ENCODE assay signal across 15 cellular contexts in the genomic region with DNA sequence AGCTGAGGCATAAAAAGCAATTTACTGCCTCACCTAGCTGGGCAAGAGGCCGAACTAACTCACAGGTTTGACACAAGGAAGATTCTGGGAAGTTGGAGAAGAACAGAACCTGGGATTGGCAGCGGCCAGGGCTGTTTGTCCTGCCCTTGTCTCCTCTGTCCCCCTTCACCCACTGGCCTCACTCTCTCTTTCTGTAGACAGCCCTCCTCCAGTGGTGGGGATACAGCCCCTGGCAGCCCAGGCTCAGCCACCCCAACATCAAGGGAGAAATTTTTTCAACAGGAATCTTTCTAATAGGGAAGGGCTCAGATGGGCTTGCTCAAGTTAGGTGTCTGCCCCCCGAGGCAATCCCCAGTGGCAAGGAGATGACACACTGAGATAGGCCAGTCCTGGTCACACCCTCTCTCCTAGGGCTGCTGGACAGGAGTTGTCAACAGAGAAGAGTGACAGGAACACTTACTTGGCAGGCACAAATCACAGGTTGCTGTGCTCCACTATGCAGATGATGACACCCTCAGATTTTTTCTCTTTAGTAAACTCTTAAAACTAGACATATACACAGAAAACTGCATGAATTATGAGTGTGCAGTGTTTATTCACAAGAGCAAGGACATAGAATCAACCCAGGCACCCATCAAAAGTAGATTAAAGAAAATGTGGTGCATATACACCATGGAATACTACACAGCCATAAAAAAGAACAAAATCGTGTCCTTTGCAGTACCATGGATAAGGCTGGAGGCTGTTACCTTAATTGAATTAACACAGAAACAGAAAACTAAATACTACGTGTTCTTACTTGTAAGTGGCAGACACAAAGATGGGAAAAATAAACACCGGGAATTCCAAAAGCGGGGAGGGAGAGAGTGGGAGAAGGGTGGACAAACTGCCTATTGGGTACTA. TPM values are rescaled to one million over a fixed set of nuclear protein-coding genes. Genes with fewer than 3 reads are reported as not detected.
DNase-seq lines count a peak whose midpoint lies in the region; ATAC-seq and TF ChIP-seq lines count a peak whose summit lies in the region.
"Had no signal": no experiment of that assay in that cellular context is flagged by ENCODE, and none has a peak within 500 bp of the region (broad histone marks: within the 10 kb centered on the region; RNA-seq: fewer than 3 reads in every experiment).

No MANE protein-coding gene starts in this region.

- WGBS in smooth muscle cell (ENCODE audit: low lambda C conversion rate) = 88% methylated on average over 7 of the region's 7 CpGs

- H3K9me3 ChIP-seq in HCT116 (ENCODE audit: control insufficient read depth in 1 of 2, insufficient read depth in 1 of 2, low read depth in 1 of 2, low read length in 2 of 2) = no peaks in the 10 kb centered on the region
- H3K9me3 ChIP-seq in iPS-18a (ENCODE audit: control insufficient read depth, low read depth, low read length) = no peaks in the 10 kb centered on the region
- no peaks in the 10 kb centered on the region for H3K9me3 ChIP-seq in smooth muscle cell (replicated peaks; ENCODE audit: low read depth)
- H3K9me3 ChIP-seq: adrenal gland, ovary had no signal

- H3K27me3 ChIP-seq in HCT116 (ENCODE audit: insufficient read depth, low read length) (no peaks in the 10 kb centered on the region), iPS-18a (ENCODE audit: control insufficient read depth, insufficient read depth, low read length) (peaks cover 19% of the 10 kb centered on the region), smooth muscle cell (ENCODE audit: low read depth) (peaks cover 4% of the 10 kb centered on the region)
- H3K27me3 ChIP-seq: adrenal gland, ovary had no signal

- H2AFZ ChIP-seq in HCT116 (ENCODE audit: low read depth, low read length, poor library complexity, severe bottlenecking) = peak overlapping the region; percentile 58
- no peak overlapping the region for H2AFZ ChIP-seq in smooth muscle cell (ENCODE audit: low read depth)

- no peak for TF ChIP-seq CTCF in HCT116 (IDR thresholded peaks at IDR 0.05 in 2 of 3, conservative IDR thresholded peaks at IDR 0.05 in 1 of 3; ENCODE audit: borderline replicate concordance in 1 of 3, insufficient read depth in 1 of 3, low read depth in 2 of 3, low read length in 2 of 3)
- no peak for TF ChIP-seq CTCF in VCaP (conservative IDR thresholded peaks at IDR 0.05)
- TF ChIP-seq CTCF in smooth muscle cell (IDR thresholded peaks at IDR 0.05; ENCODE audit: borderline replicate concordance, insufficient read depth, poor library complexity, severe bottlenecking) = no peak

- intact Hi-C loops in HCT116 (cut with micrococcal nuclease) = loop anchor here (5.0 kb wide), 1 partner anchor 86 kb away; a partner anchor contains a TSS

- H3K4me2 ChIP-seq in HCT116 (ENCODE audit: low read length) = peak overlapping the region; percentile 75
- H3K4me2 ChIP-seq in smooth muscle cell = peak overlapping the region; percentile 6

- POLR2A ChIA-PET in HCT116 (lab: Charles Lee) = interaction anchor here (1.3 kb wide), 1 partner anchor 63 kb away, joined by 4 read pairs; no protein-coding TSS in a partner anchor

- no peaks in the 10 kb centered on the region for H4K20me1 ChIP-seq in HCT116 (ENCODE audit: insufficient read depth)
- H4K20me1 ChIP-seq in smooth muscle cell (ENCODE audit: low read depth) = no peaks in the 10 kb centered on the region

- H3K9ac ChIP-seq in HCT116 (ENCODE audit: low read length) (peak overlapping the region; percentile 50), iPS-18a (ENCODE audit: low read length) (no peak overlapping the region), smooth muscle cell (ENCODE audit: low read depth) (peak overlapping the region; percentile 69)

- peaks cover 8 to 26% of the 10 kb centered on the region in 2 experiments for H3K4me1 ChIP-seq in HCT116 (ENCODE audit: control insufficient read depth in 1 of 2, insufficient read depth in 2 of 2, low read length in 2 of 2)
- peaks cover 4% of the 10 kb centered on the region for H3K4me1 ChIP-seq in iPS-18a (ENCODE audit: control insufficient read depth, low read depth, low read length)
- no peaks in the 10 kb centered on the region for H3K4me1 ChIP-seq in smooth muscle cell (ENCODE audit: low read depth)

- no peak for DNase-seq in HCT116 (ENCODE audit: low read depth, low spot score)
- no peak for DNase-seq in smooth muscle cell (lab: John Stamatoyannopoulos, UW; ENCODE audit: unreplicated experiment)
- no peak for DNase-seq in DMS 273 treated with DMSO at 0.1 percent for 48 hours (lab: John Stamatoyannopoulos, UW)
- DNase-seq in HuH-7.5 (ENCODE audit: low spot score) = no peak
- no peak for DNase-seq in H4 (ENCODE audit: low spot score)

- peak; percentile 18; the same call in 1 of the 2 replicates for ATAC-seq in HCT116
- ATAC-seq in GM18868 (IDR thresholded peaks at IDR 0.05; ENCODE audit: unreplicated experiment) = no peak

- RAD21 ChIA-PET in HCT116 (lab: Charles Lee; ENCODE audit: low non-redundant PET in 1 of 2, low total read pairs in 2 of 2, uncharacterized antibody in 2 of 2, unreplicated experiment in 2 of 2) = interaction anchor here in 1 of 2 experiments (1.2 kb wide), 1 partner anchor 68 kb away, joined by 4 read pairs; no protein-coding TSS in a partner anchor

- TF ChIP-seq RAD21 in HCT116 (IDR thresholded peaks at IDR 0.05; ENCODE audit: low read depth) = no peak

- H3K36me3 ChIP-seq in HCT116 (ENCODE audit: control insufficient read depth in 1 of 2, insufficient read depth in 2 of 2, low read length in 2 of 2) (no peaks in the 10 kb centered on the region), iPS-18a (ENCODE audit: control insufficient read depth, low read depth, low read length) (no peaks in the 10 kb centered on the region), smooth muscle cell (ENCODE audit: low read depth) (no peaks in the 10 kb centered on the region)
- H3K36me3 ChIP-seq: adrenal gland, ovary had no signal

- CTCF ChIA-PET in HCT116 (lab: Charles Lee) = interaction anchor here (0.8 to 2.7 kb wide), 8 partner anchors 26 to 284 kb away, joined by 3 to 20 read pairs (median 4); a partner anchor contains a TSS

- TSS peak; percentile 96 for BruUV-seq in HCT116 (replicated peaks; lab: Mats Ljungman, UMichigan)

- no peak for TF ChIP-seq POLR2A in HCT116 (IDR thresholded peaks at IDR 0.05; ENCODE audit: borderline replicate concordance, extremely low read depth, insufficient read depth, insufficient read length)

- H3K4me3 ChIP-seq in HCT116 (replicated peaks in 1 of 2; ENCODE audit: low read depth in 1 of 2, low read length in 2 of 2) (peak overlapping the region; percentile 47 to 54), iPS-18a (ENCODE audit: low read length) (peak overlapping the region; percentile 31), smooth muscle cell (no peak overlapping the region)

- H3K9me2 ChIP-seq in HCT116 (ENCODE audit: insufficient read depth) = no peaks in the 10 kb centered on the region

- H3K79me2 ChIP-seq in HCT116 (ENCODE audit: insufficient read depth, low read length) = no peaks in the 10 kb centered on the region
- H3K79me2 ChIP-seq in smooth muscle cell (ENCODE audit: low read depth) = no peaks in the 10 kb centered on the region

- H3F3A ChIP-seq in smooth muscle cell (ENCODE audit: low read depth) = no peaks in the 10 kb centered on the region

- H3K27ac ChIP-seq in HCT116 (ENCODE audit: low read depth, low read length) (peak overlapping the region; percentile 61), VCaP (peak overlapping the region; percentile 40; the same call in 1 of the 2 replicates), iPS-18a (ENCODE audit: low read length) (no peak overlapping the region), smooth muscle cell (ENCODE audit: low read depth) (peak overlapping the region; percentile 88)
- H3K27ac ChIP-seq: ovary had no signal

TF ChIP-seq in HCT116, 20 proteins besides CTCF, POLR2A, EP300 and RAD21:
- TF ChIP-seq YY1 (IDR thresholded peaks at IDR 0.05; ENCODE audit: extremely low read depth, insufficient replicate concordance, low read depth, low read length) (no peak), ZNF274 (IDR thresholded peaks at IDR 0.05; ENCODE audit: low read depth, low read length) (no peak), SRF (IDR thresholded peaks at IDR 0.05; ENCODE audit: low read depth) (no peak), TCF7L2 (IDR thresholded peaks at IDR 0.05; ENCODE audit: borderline replicate concordance, extremely low read depth, insufficient read depth, insufficient read length) (peak; percentile 1)
TF ChIP-seq in HCT116: peak in this region for 1.

RNA-seq across cellular contexts. Expression of a gene that starts 36.4 kb away (rescaled TPM):
- total RNA-seq in HCT116 (2021; ENCODE audit: unreplicated experiment) = 0.34 TPM
- 0.02 and 0.08 TPM in 2 replicates for polyA plus RNA-seq in HCT116 (2012)
- total RNA-seq in smooth muscle cell = 0.36 TPM in 1 of 2 replicates, not detected in the other
- 0.17 TPM in 1 of 2 replicates, not detected in the other for polyA plus RNA-seq in smooth muscle cell
- not detected in 2 replicates for total RNA-seq in H4 (2014; rRNA removed; shearing (Covaris generic))
- total RNA-seq: CD8-positive, alpha-beta T cell; glomerular endothelial cell; lung microvascular endothelial cell; RPMI7951 had no signal
- polyA plus RNA-seq: ovary had no signal

RNA-seq across cellular contexts. Expression of a gene that starts 37.2 kb away (rescaled TPM):
- total RNA-seq in HCT116 (2021; ENCODE audit: unreplicated experiment) (not detected), smooth muscle cell (0.45 and 1.6 TPM in 2 replicates)
- polyA plus RNA-seq in HCT116 (2012) = not detected in 2 replicates
- polyA plus RNA-seq in smooth muscle cell = not detected in 2 replicates
- not detected in 2 replicates for total RNA-seq in H4 (2014; rRNA removed; shearing (Covaris generic))
- total RNA-seq: CD8-positive, alpha-beta T cell; glomerular endothelial cell; lung microvascular endothelial cell; M059J; RPMI7951 had no signal
